Comparison of ENCODE assay signal across 5 cellular contexts in genomic region chrX:149945820-149946219, GRCh38. TPM values are rescaled to one million over a fixed set of nuclear protein-coding genes. Genes with fewer than 3 reads are reported as not detected.
"Had no signal": no experiment of that assay in that cellular context is flagged by ENCODE, and none has a peak within 500 bp of the region (broad histone marks: within the 10 kb centered on the region; RNA-seq: fewer than 3 reads in every experiment).

No MANE protein-coding gene starts in this region.

RNA-seq across cellular contexts. Expression of gene HSFX4, which starts 16.4 kb away (rescaled TPM):
- total RNA-seq: HepG2, HT-29, HT1080, IMR-90 had no signal
- polyA plus RNA-seq: HepG2, IgD-negative memory B cell, IMR-90 had no signal
